In the genomic region with DNA sequence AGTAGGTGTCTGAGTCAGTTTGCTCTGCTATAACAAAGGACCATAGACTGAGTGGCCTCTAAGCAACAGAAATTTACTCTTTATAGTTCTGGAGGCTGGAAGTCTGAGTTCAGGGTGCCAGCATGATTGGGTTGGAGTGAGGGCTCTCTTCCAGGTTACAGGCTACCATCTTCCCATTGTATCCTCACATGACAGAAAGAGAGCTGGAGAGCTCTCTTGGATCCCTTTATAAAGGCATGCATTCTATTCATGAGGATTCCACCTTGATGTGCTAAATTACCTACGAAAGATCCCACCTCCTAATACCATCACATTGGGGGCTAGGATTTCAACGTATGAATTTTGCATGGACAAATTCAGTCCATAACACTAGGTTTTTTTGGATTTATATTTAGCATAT, we compare ENCODE assay signal across 24 cellular contexts.
"Had no signal": no experiment of that assay in that cellular context is flagged by ENCODE, and none has a peak within 500 bp of the region (broad histone marks: within the 10 kb centered on the region; RNA-seq: fewer than 3 reads in every experiment).

No MANE protein-coding gene starts in this region.

- H3K27ac Mint-ChIP-seq: dendritic cell treated with granulocyte-macrophage colony-stimulating factor and Interleukin-4, amounts not matched to agents 40 ng/mL and 50 ng/mL, for 4 days; endodermal cell had no signal

- H3K4me1 ChIP-seq: colonic mucosa, esophagus squamous epithelium, foreskin keratinocyte, gastrocnemius medialis, heart left ventricle, heart right ventricle had no signal

- H3K27me3 ChIP-seq: colonic mucosa, dorsolateral prefrontal cortex, esophagus muscularis mucosa, esophagus squamous epithelium, gastrocnemius medialis, gastroesophageal sphincter, heart left ventricle, heart right ventricle had no signal

- H3K9me3 Mint-ChIP-seq: dendritic cell treated with granulocyte-macrophage colony-stimulating factor and Interleukin-4, amounts not matched to agents 40 ng/mL and 50 ng/mL, for 4 days; effector memory CD8-positive, alpha-beta T cell; endodermal cell had no signal

- H3K27ac ChIP-seq: colonic mucosa, coronary artery, dorsolateral prefrontal cortex, epithelial cell of prostate, esophagus muscularis mucosa, esophagus squamous epithelium, foreskin keratinocyte, gastrocnemius medialis, gastroesophageal sphincter, heart left ventricle, heart right ventricle had no signal

- H3K27me3 Mint-ChIP-seq: dendritic cell treated with granulocyte-macrophage colony-stimulating factor and Interleukin-4, amounts not matched to agents 40 ng/mL and 50 ng/mL, for 4 days had no signal

- ATAC-seq: effector memory CD8-positive, alpha-beta T cell; esophagus mucosa; foreskin keratinocyte; gastrocnemius medialis; gastroesophageal sphincter; heart left ventricle; heart right ventricle had no signal

- H3K36me3 ChIP-seq: colonic mucosa, esophagus muscularis mucosa, esophagus squamous epithelium, gastrocnemius medialis, gastroesophageal sphincter, heart left ventricle had no signal

- H3K9me3 ChIP-seq: colonic mucosa, esophagus muscularis mucosa, esophagus squamous epithelium, gastrocnemius medialis, gastroesophageal sphincter, heart left ventricle, heart right ventricle had no signal

- H3K4me3 ChIP-seq: colonic mucosa, coronary artery, dorsolateral prefrontal cortex, esophagus muscularis mucosa, esophagus squamous epithelium, gastrocnemius medialis, gastroesophageal sphincter, heart left ventricle, heart right ventricle had no signal

- DNase-seq: colonic mucosa; cortex of kidney; dermis blood vessel endothelial cell; dorsolateral prefrontal cortex; effector CD4-positive, alpha-beta T cell; effector CD8-positive, alpha-beta T cell; effector memory CD4-positive, alpha-beta T cell; effector memory CD8-positive, alpha-beta T cell; endodermal cell; esophagus squamous epithelium; foreskin fibroblast; foreskin keratinocyte; foreskin melanocyte; gastrocnemius medialis; glutamatergic neuron; head of caudate nucleus; heart left ventricle; heart right ventricle had no signal

- H3K4me3 Mint-ChIP-seq: dendritic cell treated with granulocyte-macrophage colony-stimulating factor and Interleukin-4, amounts not matched to agents 40 ng/mL and 50 ng/mL, for 4 days; effector memory CD8-positive, alpha-beta T cell; endodermal cell had no signal
